In genomic region chr6:165769884-165770283, GRCh38 we compare ENCODE assay signal across 18 cellular contexts.
A peak's percentile ranks its signal among the peaks of the same experiment; 100 is the strongest.
DNase-seq lines count a peak whose midpoint lies in the region; ATAC-seq and TF ChIP-seq lines count a peak whose summit lies in the region.
"Had no signal": no experiment of that assay in that cellular context is flagged by ENCODE, and none has a peak within 500 bp of the region (broad histone marks: within the 10 kb centered on the region; RNA-seq: fewer than 3 reads in every experiment).

No MANE protein-coding gene starts in this region.

- peaks cover 2% of the 10 kb centered on the region for H3K27me3 Mint-ChIP-seq in endothelial cell (ENCODE audit: unreplicated experiment)
- H3K27me3 Mint-ChIP-seq: CD4-positive, CD25-positive, alpha-beta regulatory T cell had no signal

- peak overlapping the region; percentile 50 for H3K27ac Mint-ChIP-seq in endothelial cell (ENCODE audit: unreplicated experiment)
- H3K27ac Mint-ChIP-seq: B cell; CD4-positive, CD25-positive, alpha-beta regulatory T cell; CD8-positive, alpha-beta memory T cell; H9 had no signal

- no peaks in the 10 kb centered on the region for H3K36me3 ChIP-seq in left ventricle myocardium inferior
- no peaks in the 10 kb centered on the region for H3K36me3 ChIP-seq in lower lobe of right lung
- H3K36me3 ChIP-seq: BLaER1 treated with 17β-estradiol and CSF1 and Interleukin-3, amounts not matched to agents 10 nM and 100 nM had no signal

- H3K27me3 ChIP-seq in left ventricle myocardium inferior (ENCODE audit: low read depth) (no peaks in the 10 kb centered on the region), lower lobe of right lung (ENCODE audit: low read depth) (no peaks in the 10 kb centered on the region)
- H3K27me3 ChIP-seq: BLaER1 treated with 17β-estradiol and CSF1 and Interleukin-3, amounts not matched to agents 10 nM and 100 nM had no signal

- H3K9me3 ChIP-seq in left ventricle myocardium inferior (replicated peaks): no peaks in the 10 kb centered on the region
- H3K9me3 ChIP-seq in lower lobe of right lung: no peaks in the 10 kb centered on the region
- H3K9me3 ChIP-seq: BLaER1 treated with 17β-estradiol and CSF1 and Interleukin-3, amounts not matched to agents 10 nM and 100 nM had no signal

- TF ChIP-seq CTCF in left ventricle myocardium inferior (IDR thresholded peaks at IDR 0.05; ENCODE audit: borderline replicate concordance) (no peak), endothelial cell (IDR thresholded peaks at IDR 0.05; ENCODE audit: unreplicated experiment) (no peak), lower lobe of right lung (IDR thresholded peaks at IDR 0.05) (no peak)

- H3K4me1 ChIP-seq in left ventricle myocardium inferior (peaks cover 38% of the 10 kb centered on the region), lower lobe of right lung (peaks cover 16% of the 10 kb centered on the region)

- no peaks in the 10 kb centered on the region for H3K36me3 Mint-ChIP-seq in endothelial cell (ENCODE audit: low read depth, unreplicated experiment)
- H3K36me3 Mint-ChIP-seq: CD4-positive, CD25-positive, alpha-beta regulatory T cell; CD8-positive, alpha-beta memory T cell had no signal

- ATAC-seq in left cardiac atrium (no peak), lower lobe of right lung (peak; percentile 57 to 73), GM18511 (IDR thresholded peaks at IDR 0.05; ENCODE audit: unreplicated experiment) (no peak), HG03097 (IDR thresholded peaks at IDR 0.05; ENCODE audit: low FRiP score, unreplicated experiment) (no peak)

- no peak overlapping the region for H3K4me3 ChIP-seq in left ventricle myocardium inferior
- H3K4me3 ChIP-seq in lower lobe of right lung: no peak overlapping the region
- H3K4me3 ChIP-seq: BLaER1 treated with 17β-estradiol and CSF1 and Interleukin-3, amounts not matched to agents 10 nM and 100 nM had no signal

- DNase-seq in left ventricle myocardium inferior (no peak), left cardiac atrium (no peak), endothelial cell (ENCODE audit: low spot score) (no peak), lower lobe of right lung (no peak), SIG-M5 treated with dmso at 0.1 percent for 504 hours (lab: John Stamatoyannopoulos, UW; ENCODE audit: unreplicated experiment) (no peak)
- DNase-seq: 8988T; CD4-positive, CD25-positive, alpha-beta regulatory T cell; CD8-positive, alpha-beta memory T cell; COR-L47; DMS 273 treated with DMSO at 0.1 percent for 48 hours; DMS79; GDM1 had no signal

- H3K9me3 Mint-ChIP-seq in endothelial cell (ENCODE audit: unreplicated experiment): no peaks in the 10 kb centered on the region
- H3K9me3 Mint-ChIP-seq: H9 had no signal

- H3K4me3 Mint-ChIP-seq in endothelial cell (ENCODE audit: unreplicated experiment): no peak overlapping the region
- H3K4me3 Mint-ChIP-seq: B cell; CD4-positive, CD25-positive, alpha-beta regulatory T cell; CD8-positive, alpha-beta memory T cell; H9 had no signal

- intact Hi-C loops in left ventricle myocardium inferior (cut with micrococcal nuclease) (no loop called here), left cardiac atrium (cut with DNase I) (no loop called here), lower lobe of right lung (cut with DNase I) (no loop called here)

- H3K4me1 Mint-ChIP-seq in endothelial cell (ENCODE audit: unreplicated experiment): peaks cover 20% of the 10 kb centered on the region
- H3K4me1 Mint-ChIP-seq: B cell; CD4-positive, CD25-positive, alpha-beta regulatory T cell; CD8-positive, alpha-beta memory T cell; H9 had no signal

- H3K27ac ChIP-seq in left ventricle myocardium inferior (replicated peaks) (peak overlapping the region; percentile 47), lower lobe of right lung (no peak overlapping the region)
- H3K27ac ChIP-seq: HL-60 had no signal

Comparison
In these comparisons a context has a peak if more than half of its experiments do, and no peak if none do; other contexts are left out.
1. ATAC-seq: peak in lower lobe of right lung (2 of 2); none in left cardiac atrium (0 of 2), GM18511 (single experiment) and HG03097 (single experiment).